ENCODE assay signal across 12 cellular contexts in genomic region chr3:71309342-71309741, GRCh38.
DNase-seq lines count a peak whose midpoint lies in the region; ATAC-seq, FAIRE-seq and TF ChIP-seq lines count a peak whose summit lies in the region.
"Had no signal": no experiment of that assay in that cellular context is flagged by ENCODE, and none has a peak within 500 bp of the region (broad histone marks: within the 10 kb centered on the region; RNA-seq: fewer than 3 reads in every experiment).

No MANE protein-coding gene starts in this region.

- no peak overlapping the region for H2AFZ ChIP-seq in osteoblast (ENCODE audit: low read length)

- TF ChIP-seq CTCF in pancreas (IDR thresholded peaks at IDR 0.05) (no peak), osteoblast (IDR thresholded peaks at IDR 0.05; ENCODE audit: extremely low read depth, low read depth, low read length) (no peak)

- ATAC-seq in HG02642 (IDR thresholded peaks at IDR 0.05; ENCODE audit: poor library complexity, unreplicated experiment) (no peak), pancreas (no peak), GM18907 (IDR thresholded peaks at IDR 0.05; ENCODE audit: unreplicated experiment) (no peak)

- no peaks in the 10 kb centered on the region for H3K9me3 Mint-ChIP-seq in activated naive CD8-positive, alpha-beta T cell treated with anti-CD3 and anti-CD28 coated beads for 36 hours

- H3K4me3 ChIP-seq in SK-N-MC = peak overlapping the region; percentile 52
- H3K4me3 ChIP-seq in pancreas = no peak overlapping the region
- H3K4me3 ChIP-seq in osteoblast (ENCODE audit: insufficient read depth, low read length) = no peak overlapping the region
- H3K4me3 ChIP-seq: colonic mucosa, sigmoid colon had no signal

- H3K4me2 ChIP-seq in osteoblast (ENCODE audit: insufficient read depth, low read length) = no peak overlapping the region

- H3K9me3 ChIP-seq in SK-N-MC (ENCODE audit: low read depth, low read length) (no peaks in the 10 kb centered on the region), pancreas (no peaks in the 10 kb centered on the region), osteoblast (ENCODE audit: low read depth, low read length) (no peaks in the 10 kb centered on the region)
- H3K9me3 ChIP-seq: colonic mucosa, sigmoid colon had no signal

- intact Hi-C loops in pancreas (cut with DNase I) = no loop called here

- H3K27ac ChIP-seq in SK-N-MC (peak overlapping the region; percentile 93), pancreas (no peak overlapping the region), osteoblast (ENCODE audit: low read depth, low read length) (no peak overlapping the region)
- H3K27ac ChIP-seq: colonic mucosa had no signal

- H3K4me1 ChIP-seq in pancreas (peaks cover 0 to 6% (median 0%) of the 10 kb centered on the region in 3 donors), osteoblast (ENCODE audit: insufficient read depth, low read length) (peaks cover 30% of the 10 kb centered on the region)
- H3K4me1 ChIP-seq: colonic mucosa had no signal

- WGBS in pancreas, 2 donors = 89 to 96% methylated on average over 3 of the region's 3 CpGs

- H3K27ac Mint-ChIP-seq in activated naive CD8-positive, alpha-beta T cell treated with anti-CD3 and anti-CD28 coated beads for 36 hours = peak overlapping the region; percentile 92

- peak; percentile 4 for DNase-seq in GF-D8 (lab: John Stamatoyannopoulos, UW)
- peak; percentile 66 for DNase-seq in SK-N-MC (ENCODE audit: low read depth, low spot score)
- peak; percentile 65 for DNase-seq in activated naive CD8-positive, alpha-beta T cell treated with anti-CD3 and anti-CD28 coated beads for 36 hours
- DNase-seq in stimulated activated CD4-positive, alpha-beta T cell treated with anti-CD3 and anti-CD28 coated beads, Interleukin-2, amount 100 ng/mL, for 24 hours = peak; percentile 44 to 55
- DNase-seq in pancreas = no peak
- DNase-seq in osteoblast (ENCODE audit: insufficient read length, low spot score, missing footprints) = no peak
- DNase-seq: colonic mucosa, DMS79, sigmoid colon had no signal

- peaks cover 32% of the 10 kb centered on the region for H3K36me3 Mint-ChIP-seq in activated naive CD8-positive, alpha-beta T cell treated with anti-CD3 and anti-CD28 coated beads for 36 hours

- H3K36me3 ChIP-seq in SK-N-MC (ENCODE audit: insufficient read depth, low read length) (no peaks in the 10 kb centered on the region), pancreas (no peaks in the 10 kb centered on the region), osteoblast (ENCODE audit: insufficient read depth, low read length) (no peaks in the 10 kb centered on the region)
- H3K36me3 ChIP-seq: colonic mucosa, sigmoid colon had no signal

- no peaks in the 10 kb centered on the region for H3K27me3 Mint-ChIP-seq in activated naive CD8-positive, alpha-beta T cell treated with anti-CD3 and anti-CD28 coated beads for 36 hours

- H3K4me3 Mint-ChIP-seq in activated naive CD8-positive, alpha-beta T cell treated with anti-CD3 and anti-CD28 coated beads for 36 hours = peak overlapping the region; percentile 1

- peaks cover 2% of the 10 kb centered on the region for H4K20me1 ChIP-seq in osteoblast (ENCODE audit: insufficient read depth, low read length)

- no peak for FAIRE-seq in pancreas (lab: Jason Lieb, UNC)
- FAIRE-seq: RCC 7860 had no signal

- H3K79me2 ChIP-seq in osteoblast (ENCODE audit: insufficient read depth, low read length) = peaks cover 56% of the 10 kb centered on the region

- peaks cover 63% of the 10 kb centered on the region for H3K4me1 Mint-ChIP-seq in activated naive CD8-positive, alpha-beta T cell treated with anti-CD3 and anti-CD28 coated beads for 36 hours

- H3K27me3 ChIP-seq in pancreas = no peaks in the 10 kb centered on the region
- H3K27me3 ChIP-seq in osteoblast (ENCODE audit: insufficient read depth, low read length) = no peaks in the 10 kb centered on the region
- H3K27me3 ChIP-seq: colonic mucosa, sigmoid colon had no signal

- H3K9ac ChIP-seq in SK-N-MC (ENCODE audit: insufficient read length) = peak overlapping the region; percentile 37

Comparison
In these comparisons a context has a peak if more than half of its experiments do, and no peak if none do; other contexts are left out.
1. DNase-seq: peak in GF-D8 (single experiment), SK-N-MC (single experiment), activated naive CD8-positive, alpha-beta T cell treated with anti-CD3 and anti-CD28 coated beads for 36 hours (single experiment) and stimulated activated CD4-positive, alpha-beta T cell treated with anti-CD3 and anti-CD28 coated beads, Interleukin-2, amount 100 ng/mL, for 24 hours (2 of 2); none in pancreas (0 of 6) and osteoblast (single experiment).